Comparison of ENCODE assay signal across 8 cellular contexts in the genomic region with DNA sequence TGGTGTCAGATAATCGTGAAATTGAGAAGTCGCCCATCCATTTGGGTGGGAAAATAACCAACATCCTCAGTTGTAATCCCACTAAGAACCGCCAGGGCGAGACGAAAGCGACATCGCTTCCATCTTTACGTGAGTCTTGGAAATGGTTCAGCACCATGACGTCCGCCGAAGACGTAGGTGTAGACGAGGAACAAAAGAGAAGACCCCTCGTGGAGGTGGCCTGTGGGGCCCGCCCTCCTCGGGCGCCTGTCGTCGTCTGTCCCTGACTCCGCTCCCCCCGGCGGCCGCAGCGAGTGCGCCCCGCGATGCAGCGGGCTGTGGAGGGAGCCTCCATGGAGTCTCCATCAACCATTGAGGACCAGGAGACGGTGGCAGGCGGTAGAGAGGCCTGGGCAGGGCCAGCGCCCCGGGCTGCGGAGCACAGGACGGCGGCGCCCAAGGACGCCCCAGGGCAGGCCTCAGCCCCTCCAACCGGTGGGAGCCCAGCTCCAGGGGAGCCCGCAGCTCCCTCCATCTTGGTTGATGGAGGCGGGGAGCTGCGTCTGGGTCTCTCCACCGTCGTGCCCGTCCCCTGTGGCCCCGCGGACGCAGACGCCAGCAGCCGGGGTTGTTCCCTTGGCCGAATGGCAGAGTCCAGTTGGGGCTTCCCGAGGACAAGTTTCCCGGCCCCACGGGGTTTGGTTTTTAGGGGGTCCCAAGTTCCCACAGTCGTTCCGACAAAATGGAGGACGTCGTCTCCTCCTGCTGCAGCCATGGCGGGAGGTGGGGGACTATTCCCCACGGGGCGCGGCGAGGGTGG. TPM values are rescaled to one million over a fixed set of nuclear protein-coding genes. Genes with fewer than 3 reads are reported as not detected.
DNase-seq lines count a peak whose midpoint lies in the region; ATAC-seq and TF ChIP-seq lines count a peak whose summit lies in the region.

No MANE protein-coding gene starts in this region.

- H3K36me3 Mint-ChIP-seq in type B pancreatic cell = peaks cover 5% of the 10 kb centered on the region

- ATAC-seq in GM21619 (IDR thresholded peaks at IDR 0.05; ENCODE audit: unreplicated experiment) (peak; percentile 19), SK-N-SH treated with all-trans-retinoic acid at 6 μM for 48 hours (peak; percentile 38)

- TF ChIP-seq CTCF in MM.1S (IDR thresholded peaks at IDR 0.05; ENCODE audit: low read length) = peak; percentile 47
- TF ChIP-seq CTCF in left ventricle myocardium inferior (IDR thresholded peaks at IDR 0.05; ENCODE audit: borderline replicate concordance) = peak; percentile 78
- TF ChIP-seq CTCF in type B pancreatic cell (conservative IDR thresholded peaks at IDR 0.05) = peak; percentile 82

- H3K36me3 ChIP-seq in MM.1S (replicated peaks; ENCODE audit: insufficient read depth, low read length) (no peaks in the 10 kb centered on the region), left ventricle myocardium inferior (no peaks in the 10 kb centered on the region)

- H3F3A ChIP-seq in MM.1S (ENCODE audit: insufficient read depth, low read length) = peaks cover 13% of the 10 kb centered on the region; the same call in 1 of the 2 replicates

- peak overlapping the region; percentile 72 for H2AFZ ChIP-seq in MM.1S (ENCODE audit: low read length)

- intact Hi-C loops in left ventricle myocardium inferior (cut with micrococcal nuclease) (no loop called here), posterior vena cava (cut with DNase I) (no loop called here)

- no peaks in the 10 kb centered on the region for H3K9me2 ChIP-seq in MM.1S (replicated peaks; ENCODE audit: insufficient read depth, low read length)

- peak overlapping the region; percentile 94 for H3K27ac Mint-ChIP-seq in type B pancreatic cell

- peak overlapping the region; percentile 45; the same call in 1 of the 2 replicates for H3K4me2 ChIP-seq in MM.1S (ENCODE audit: low read depth, low read length)

- H3K79me2 ChIP-seq in MM.1S (ENCODE audit: low read length) = peaks cover 19% of the 10 kb centered on the region

- H3K27me3 ChIP-seq in MM.1S (replicated peaks; ENCODE audit: insufficient read depth, low read length) (no peaks in the 10 kb centered on the region), left ventricle myocardium inferior (ENCODE audit: low read depth) (no peaks in the 10 kb centered on the region)

- peak overlapping the region; percentile 72 for H3K9ac ChIP-seq in MM.1S (ENCODE audit: low read length)

- H3K9me3 ChIP-seq in MM.1S (replicated peaks; ENCODE audit: insufficient read depth, low read length) (no peaks in the 10 kb centered on the region), left ventricle myocardium inferior (replicated peaks) (no peaks in the 10 kb centered on the region)

- peak overlapping the region; percentile 66; the same call in 1 of the 2 replicates for H3K27ac ChIP-seq in MM.1S (ENCODE audit: low read length)
- H3K27ac ChIP-seq in adipose tissue (ENCODE audit: low read depth, low read length) = peak overlapping the region; percentile 98
- H3K27ac ChIP-seq in left ventricle myocardium inferior (replicated peaks) = peak overlapping the region; percentile 98

- H3K9me3 Mint-ChIP-seq in type B pancreatic cell = no peaks in the 10 kb centered on the region

- peak overlapping the region; percentile 89 for H3K4me3 Mint-ChIP-seq in type B pancreatic cell

- no peaks in the 10 kb centered on the region for H3K27me3 Mint-ChIP-seq in type B pancreatic cell

- H3K4me1 ChIP-seq in MM.1S (ENCODE audit: low read length) (peaks cover 11% of the 10 kb centered on the region), left ventricle myocardium inferior (peaks cover 46% of the 10 kb centered on the region)

- DNase-seq in DMS79 (lab: John Stamatoyannopoulos, UW) (peak; percentile 67), MM.1S (peak; percentile 59), left ventricle myocardium inferior (peak; percentile 66), posterior vena cava (ENCODE audit: low spot score) (peak; percentile 92), type B pancreatic cell (ENCODE audit: extremely low spot score, unreplicated experiment) (peak; percentile 84)

- H3K4me3 ChIP-seq in MM.1S (ENCODE audit: low read length) = peak overlapping the region; percentile 60
- peak overlapping the region; percentile 80 for H3K4me3 ChIP-seq in left ventricle myocardium inferior

- WGBS in adipose tissue, 3 donors = 0 to 1% (median 1%) methylated on average over 54 to 62 of the region's 62 CpGs

- peaks cover 11% of the 10 kb centered on the region for H3K4me1 Mint-ChIP-seq in type B pancreatic cell (ENCODE audit: unreplicated experiment)

- no peaks in the 10 kb centered on the region for H4K20me1 ChIP-seq in MM.1S (ENCODE audit: insufficient read depth, low read length)

TF ChIP-seq in SK-N-SH treated with all-trans-retinoic acid at 6 μM for 48 hours, 23 proteins besides CTCF, POLR2A, EP300 and RAD21:
- no peak for TF ChIP-seq BACH2 (CRISPR knock-in tag; IDR thresholded peaks at IDR 0.05; ENCODE audit: borderline replicate concordance)
- TF ChIP-seq TCF4 (CRISPR knock-in tag; IDR thresholded peaks at IDR 0.05; ENCODE audit: borderline replicate concordance) = no peak
- TF ChIP-seq TOX (CRISPR knock-in tag; IDR thresholded peaks at IDR 0.05; ENCODE audit: borderline replicate concordance) = no peak
- TF ChIP-seq CSDC2 (CRISPR knock-in tag; IDR thresholded peaks at IDR 0.05) = 0 out of 2 replicates have a peak, but pooled peaks have one; percentile 22
- TF ChIP-seq ESRRG (CRISPR knock-in tag; IDR thresholded peaks at IDR 0.05) = no peak
- 0 out of 2 replicates have a peak, but pooled peaks have one; percentile 37 for TF ChIP-seq ZFP3 (CRISPR knock-in tag; IDR thresholded peaks at IDR 0.05)
- TF ChIP-seq, protein P1, sequence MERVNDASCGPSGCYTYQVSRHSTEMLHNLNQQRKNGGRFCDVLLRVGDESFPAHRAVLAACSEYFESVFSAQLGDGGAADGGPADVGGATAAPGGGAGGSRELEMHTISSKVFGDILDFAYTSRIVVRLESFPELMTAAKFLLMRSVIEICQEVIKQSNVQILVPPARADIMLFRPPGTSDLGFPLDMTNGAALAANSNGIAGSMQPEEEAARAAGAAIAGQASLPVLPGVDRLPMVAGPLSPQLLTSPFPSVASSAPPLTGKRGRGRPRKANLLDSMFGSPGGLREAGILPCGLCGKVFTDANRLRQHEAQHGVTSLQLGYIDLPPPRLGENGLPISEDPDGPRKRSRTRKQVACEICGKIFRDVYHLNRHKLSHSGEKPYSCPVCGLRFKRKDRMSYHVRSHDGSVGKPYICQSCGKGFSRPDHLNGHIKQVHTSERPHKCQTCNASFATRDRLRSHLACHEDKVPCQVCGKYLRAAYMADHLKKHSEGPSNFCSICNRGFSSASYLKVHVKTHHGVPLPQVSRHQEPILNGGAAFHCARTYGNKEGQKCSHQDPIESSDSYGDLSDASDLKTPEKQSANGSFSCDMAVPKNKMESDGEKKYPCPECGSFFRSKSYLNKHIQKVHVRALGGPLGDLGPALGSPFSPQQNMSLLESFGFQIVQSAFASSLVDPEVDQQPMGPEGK (CRISPR knock-in tag; IDR thresholded peaks at IDR 0.05; ENCODE audit: borderline replicate concordance) = no peak
- peak; percentile 53; the same call in 1 of the 2 replicates for TF ChIP-seq GLIS3 (CRISPR knock-in tag; IDR thresholded peaks at IDR 0.05)
- TF ChIP-seq ZNF70 (CRISPR knock-in tag; IDR thresholded peaks at IDR 0.05) = no peak
- TF ChIP-seq, protein P2, sequence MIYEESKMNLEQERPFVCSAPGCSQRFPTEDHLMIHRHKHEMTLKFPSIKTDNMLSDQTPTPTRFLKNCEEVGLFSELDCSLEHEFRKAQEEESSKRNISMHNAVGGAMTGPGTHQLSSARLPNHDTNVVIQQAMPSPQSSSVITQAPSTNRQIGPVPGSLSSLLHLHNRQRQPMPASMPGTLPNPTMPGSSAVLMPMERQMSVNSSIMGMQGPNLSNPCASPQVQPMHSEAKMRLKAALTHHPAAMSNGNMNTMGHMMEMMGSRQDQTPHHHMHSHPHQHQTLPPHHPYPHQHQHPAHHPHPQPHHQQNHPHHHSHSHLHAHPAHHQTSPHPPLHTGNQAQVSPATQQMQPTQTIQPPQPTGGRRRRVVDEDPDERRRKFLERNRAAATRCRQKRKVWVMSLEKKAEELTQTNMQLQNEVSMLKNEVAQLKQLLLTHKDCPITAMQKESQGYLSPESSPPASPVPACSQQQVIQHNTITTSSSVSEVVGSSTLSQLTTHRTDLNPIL (CRISPR knock-in tag; IDR thresholded peaks at IDR 0.05; ENCODE audit: low read depth) = no peak
- TF ChIP-seq, protein P3, sequence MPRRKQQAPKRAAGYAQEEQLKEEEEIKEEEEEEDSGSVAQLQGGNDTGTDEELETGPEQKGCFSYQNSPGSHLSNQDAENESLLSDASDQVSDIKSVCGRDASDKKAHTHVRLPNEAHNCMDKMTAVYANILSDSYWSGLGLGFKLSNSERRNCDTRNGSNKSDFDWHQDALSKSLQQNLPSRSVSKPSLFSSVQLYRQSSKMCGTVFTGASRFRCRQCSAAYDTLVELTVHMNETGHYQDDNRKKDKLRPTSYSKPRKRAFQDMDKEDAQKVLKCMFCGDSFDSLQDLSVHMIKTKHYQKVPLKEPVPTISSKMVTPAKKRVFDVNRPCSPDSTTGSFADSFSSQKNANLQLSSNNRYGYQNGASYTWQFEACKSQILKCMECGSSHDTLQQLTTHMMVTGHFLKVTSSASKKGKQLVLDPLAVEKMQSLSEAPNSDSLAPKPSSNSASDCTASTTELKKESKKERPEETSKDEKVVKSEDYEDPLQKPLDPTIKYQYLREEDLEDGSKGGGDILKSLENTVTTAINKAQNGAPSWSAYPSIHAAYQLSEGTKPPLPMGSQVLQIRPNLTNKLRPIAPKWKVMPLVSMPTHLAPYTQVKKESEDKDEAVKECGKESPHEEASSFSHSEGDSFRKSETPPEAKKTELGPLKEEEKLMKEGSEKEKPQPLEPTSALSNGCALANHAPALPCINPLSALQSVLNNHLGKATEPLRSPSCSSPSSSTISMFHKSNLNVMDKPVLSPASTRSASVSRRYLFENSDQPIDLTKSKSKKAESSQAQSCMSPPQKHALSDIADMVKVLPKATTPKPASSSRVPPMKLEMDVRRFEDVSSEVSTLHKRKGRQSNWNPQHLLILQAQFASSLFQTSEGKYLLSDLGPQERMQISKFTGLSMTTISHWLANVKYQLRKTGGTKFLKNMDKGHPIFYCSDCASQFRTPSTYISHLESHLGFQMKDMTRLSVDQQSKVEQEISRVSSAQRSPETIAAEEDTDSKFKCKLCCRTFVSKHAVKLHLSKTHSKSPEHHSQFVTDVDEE (CRISPR knock-in tag; IDR thresholded peaks at IDR 0.05) = no peak
- no peak for TF ChIP-seq ZFP30 (CRISPR knock-in tag; IDR thresholded peaks at IDR 0.05)

RNA-seq across cellular contexts. Expression of a gene that starts 1.0 kb away (rescaled TPM):
- 10 to 100 TPM in 2 of 3 donors, 1 to 10 TPM in 1; 8.7 to 18.2 (median 11.7) TPM for polyA plus RNA-seq in adipose tissue
- total RNA-seq in left ventricle myocardium inferior (48.2 TPM), posterior vena cava (10 to 100 TPM; 67.8 to 75.4 TPM), type B pancreatic cell (ENCODE audit: low replicate concordance) (93.0 and 108 TPM in 2 replicates)

Comparison
In these comparisons a context has a peak if more than half of its experiments do, and no peak if none do; other contexts are left out.
1. Peak in every context shown above with its lines: DNase-seq, ATAC-seq, H3K4me3 ChIP-seq and H3K27ac ChIP-seq.